1 cellular context compared by ENCODE assay signal in genomic region chr2:110735366-110735765, GRCh38.
TF ChIP-seq lines count a peak whose summit lies in the region.

No MANE protein-coding gene starts in this region.

TF ChIP-seq in HepG2, 621 proteins besides CTCF, POLR2A, EP300 and RAD21 (continued from another document):
- no peak for TF ChIP-seq CERS6 (CRISPR knock-in tag; IDR thresholded peaks at IDR 0.05)
- TF ChIP-seq ZFP1 (CRISPR knock-in tag; IDR thresholded peaks at IDR 0.05) = no peak
- TF ChIP-seq PAF1 (CRISPR knock-in tag; IDR thresholded peaks at IDR 0.05) = no peak
- TF ChIP-seq RFX1 (IDR thresholded peaks at IDR 0.05) = no peak
- TF ChIP-seq CC2D1A (CRISPR knock-in tag; IDR thresholded peaks at IDR 0.05) = no peak
- no peak for TF ChIP-seq TBX2 (CRISPR knock-in tag; IDR thresholded peaks at IDR 0.05; ENCODE audit: borderline replicate concordance)
- no peak for TF ChIP-seq ZHX1 (CRISPR knock-in tag; IDR thresholded peaks at IDR 0.05; ENCODE audit: low read depth)
